8 cellular contexts compared by ENCODE assay signal in the genomic region with DNA sequence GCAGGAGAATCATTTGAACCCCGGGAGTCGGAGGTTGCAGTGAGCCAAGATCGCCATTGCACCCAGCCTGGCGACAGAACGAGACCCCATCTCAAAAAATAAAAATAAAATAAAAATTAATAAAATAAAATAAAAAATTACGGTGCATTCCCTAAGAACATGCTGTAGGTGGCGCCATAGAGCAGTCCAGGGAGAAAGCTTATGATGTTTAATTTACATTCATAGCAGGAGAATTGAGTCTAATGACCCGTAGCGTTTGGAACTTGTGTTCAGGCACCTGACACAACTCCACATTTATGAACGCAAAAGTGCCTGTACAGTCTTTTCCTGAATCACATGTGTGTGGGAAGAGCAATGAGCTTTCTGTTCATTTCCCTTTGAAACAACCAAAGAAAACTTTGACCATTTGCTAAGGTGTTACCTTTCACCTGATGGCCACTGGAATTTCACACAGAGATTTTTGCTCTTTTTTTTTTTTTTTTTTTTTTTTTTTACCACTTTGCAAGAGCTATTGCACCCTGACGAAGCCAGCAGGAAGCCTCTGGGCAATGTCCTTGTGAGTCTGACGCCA.
DNase-seq lines count a peak whose midpoint lies in the region; ATAC-seq and TF ChIP-seq lines count a peak whose summit lies in the region.

No MANE protein-coding gene starts in this region.

- 2% methylated on average over 12 of the region's 12 CpGs for WGBS in SK-N-SH (ENCODE audit: low lambda C conversion rate)
- 27 to 30% methylated on average over 12 of the region's 12 CpGs for WGBS in testis, 2 donors

- no peaks in the 10 kb centered on the region for H3K36me3 ChIP-seq in HAP-1 (replicated peaks)
- H3K36me3 ChIP-seq in SK-N-SH (replicated peaks in 1 of 2; ENCODE audit: control insufficient read depth in 1 of 2, insufficient read depth in 2 of 2, low read length in 1 of 2): no peaks in the 10 kb centered on the region
- no peaks in the 10 kb centered on the region for H3K36me3 ChIP-seq in testis (ENCODE audit: low read depth, missing control alignments)

- peak; percentile 35; the same call in 1 of the 2 replicates for TF ChIP-seq RAD21 in SK-N-SH (IDR thresholded peaks at IDR 0.05; ENCODE audit: low read length)

- no peaks in the 10 kb centered on the region for H4K20me1 ChIP-seq in SK-N-SH (ENCODE audit: insufficient read depth)

- no peaks in the 10 kb centered on the region for H3K79me2 ChIP-seq in SK-N-SH (ENCODE audit: insufficient read depth)

- no peak overlapping the region for H3K4me3 ChIP-seq in HAP-1
- H3K4me3 ChIP-seq in SK-N-SH (ENCODE audit: low read depth in 2 of 2, low read length in 1 of 2): no peak overlapping the region
- H3K4me3 ChIP-seq in foreskin fibroblast (ENCODE audit: low read depth in 1 of 2, low read length in 2 of 2): no peak overlapping the region
- H3K4me3 ChIP-seq in testis: no peak overlapping the region

- CTCF ChIA-PET in SK-N-SH (lab: Yijun Ruan, JAX): interaction anchor here (0.5 to 2.7 kb wide), 19 partner anchors 9 to 599 kb away, joined by 3 to 33 read pairs (median 3); no protein-coding TSS in a partner anchor

- H3K9me3 ChIP-seq in HAP-1 (no peaks in the 10 kb centered on the region), SK-N-SH (no peaks in the 10 kb centered on the region), testis (no peaks in the 10 kb centered on the region)

- DNase-seq in DMS 273 (lab: John Stamatoyannopoulos, UW; ENCODE audit: unreplicated experiment) (peak; percentile 18), DMS 273 treated with DMSO at 0.1 percent for 48 hours (lab: John Stamatoyannopoulos, UW) (no peak), HAP-1 (ENCODE audit: low spot score in 2 of 2) (peak; percentile 40 to 55), SK-N-SH (peak; percentile 54), foreskin fibroblast (peak in 1 of 2 donors; percentile 56), testis (peak; percentile 20)

- TF ChIP-seq CTCF in SK-N-SH (IDR thresholded peaks at IDR 0.05) (peak; percentile 61), foreskin fibroblast (IDR thresholded peaks at IDR 0.05; ENCODE audit: low read depth, low read length) (peak; percentile 79), testis (IDR thresholded peaks at IDR 0.05) (peak in 2 of 3 experiments; percentile 12 to 96)

- no peaks in the 10 kb centered on the region for H3F3A ChIP-seq in SK-N-SH (replicated peaks; ENCODE audit: insufficient read depth)

- H3K4me1 ChIP-seq in HAP-1: no peaks in the 10 kb centered on the region
- no peaks in the 10 kb centered on the region for H3K4me1 ChIP-seq in SK-N-SH (ENCODE audit: control insufficient read depth in 1 of 2, insufficient read depth in 2 of 2, low read depth in 1 of 2, low read length in 1 of 2)
- H3K4me1 ChIP-seq in testis: no peaks in the 10 kb centered on the region

- no peak overlapping the region for H3K9ac ChIP-seq in SK-N-SH

- no peaks in the 10 kb centered on the region for H3K9me2 ChIP-seq in SK-N-SH

- no peak for TF ChIP-seq POLR2A in testis (IDR thresholded peaks at IDR 0.05)

- no peak for ATAC-seq in HG02973 (IDR thresholded peaks at IDR 0.05; ENCODE audit: unreplicated experiment)
- ATAC-seq in GM18873 (IDR thresholded peaks at IDR 0.05; ENCODE audit: low FRiP score, unreplicated experiment): no peak

- H2AFZ ChIP-seq in SK-N-SH (ENCODE audit: low read depth): no peak overlapping the region

- H3K27me3 ChIP-seq in HAP-1 (ENCODE audit: low read depth) (0 out of 2 replicates have a peak, but pooled peaks cover 6% of the 10 kb centered on the region), SK-N-SH (ENCODE audit: insufficient read depth) (peaks cover 54% of the 10 kb centered on the region), testis (no peaks in the 10 kb centered on the region)

- TF ChIP-seq EP300 in SK-N-SH (IDR thresholded peaks at IDR 0.05; ENCODE audit: borderline replicate concordance in 1 of 2, low read depth in 1 of 2, low read length in 1 of 2): no peak

- in situ Hi-C loops in HAP-1 (cut with MboI; ENCODE audit: low sequenced_read_pairs): no loop called here

- POLR2A ChIA-PET in SK-N-SH (lab: Yijun Ruan, JAX): no interaction called here

- no peak overlapping the region for H3K27ac ChIP-seq in SK-N-SH (ENCODE audit: low read depth in 2 of 2, low read length in 1 of 2)
- H3K27ac ChIP-seq in testis: no peak overlapping the region

- intact Hi-C loops in testis (cut with DNase I; ENCODE audit: low total_unique reads): no loop called here

- H3K4me2 ChIP-seq in SK-N-SH: no peak overlapping the region

TF ChIP-seq in SK-N-SH, 30 proteins besides CTCF, POLR2A, EP300 and RAD21:
- no peak for TF ChIP-seq FOXJ3 (CRISPR knock-in tag; IDR thresholded peaks at IDR 0.05)
- no peak for TF ChIP-seq MEF2A (IDR thresholded peaks at IDR 0.05; ENCODE audit: borderline replicate concordance, low read depth)
- TF ChIP-seq FOSL2 (IDR thresholded peaks at IDR 0.05; ENCODE audit: borderline replicate concordance, low read depth): no peak
- no peak for TF ChIP-seq GABPA (IDR thresholded peaks at IDR 0.05; ENCODE audit: low read depth)
- TF ChIP-seq TCF12 (IDR thresholded peaks at IDR 0.05): no peak
- TF ChIP-seq POLR2AphosphoS5 (IDR thresholded peaks at IDR 0.05; ENCODE audit: low read depth, low read length): no peak
- no peak for TF ChIP-seq JUND (IDR thresholded peaks at IDR 0.05)
- TF ChIP-seq YY1 (IDR thresholded peaks at IDR 0.05; ENCODE audit: low read depth): no peak
- no peak for TF ChIP-seq NRF1 (IDR thresholded peaks at IDR 0.05; ENCODE audit: low read depth, low read length)
- TF ChIP-seq, protein P1, sequence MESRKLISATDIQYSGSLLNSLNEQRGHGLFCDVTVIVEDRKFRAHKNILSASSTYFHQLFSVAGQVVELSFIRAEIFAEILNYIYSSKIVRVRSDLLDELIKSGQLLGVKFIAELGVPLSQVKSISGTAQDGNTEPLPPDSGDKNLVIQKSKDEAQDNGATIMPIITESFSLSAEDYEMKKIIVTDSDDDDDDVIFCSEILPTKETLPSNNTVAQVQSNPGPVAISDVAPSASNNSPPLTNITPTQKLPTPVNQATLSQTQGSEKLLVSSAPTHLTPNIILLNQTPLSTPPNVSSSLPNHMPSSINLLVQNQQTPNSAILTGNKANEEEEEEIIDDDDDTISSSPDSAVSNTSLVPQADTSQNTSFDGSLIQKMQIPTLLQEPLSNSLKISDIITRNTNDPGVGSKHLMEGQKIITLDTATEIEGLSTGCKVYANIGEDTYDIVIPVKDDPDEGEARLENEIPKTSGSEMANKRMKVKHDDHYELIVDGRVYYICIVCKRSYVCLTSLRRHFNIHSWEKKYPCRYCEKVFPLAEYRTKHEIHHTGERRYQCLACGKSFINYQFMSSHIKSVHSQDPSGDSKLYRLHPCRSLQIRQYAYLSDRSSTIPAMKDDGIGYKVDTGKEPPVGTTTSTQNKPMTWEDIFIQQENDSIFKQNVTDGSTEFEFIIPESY (IDR thresholded peaks at IDR 0.05; ENCODE audit: borderline replicate concordance, low read depth): no peak
- TF ChIP-seq EZH2phosphoT487 (IDR thresholded peaks at IDR 0.05; ENCODE audit: borderline replicate concordance, low read depth): no peak
- TF ChIP-seq, protein P2, sequence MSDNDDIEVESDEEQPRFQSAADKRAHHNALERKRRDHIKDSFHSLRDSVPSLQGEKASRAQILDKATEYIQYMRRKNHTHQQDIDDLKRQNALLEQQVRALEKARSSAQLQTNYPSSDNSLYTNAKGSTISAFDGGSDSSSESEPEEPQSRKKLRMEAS (IDR thresholded peaks at IDR 0.05; ENCODE audit: low read depth): no peak
- TF ChIP-seq NFIC (IDR thresholded peaks at IDR 0.05; ENCODE audit: borderline replicate concordance): no peak
- TF ChIP-seq ELF1 (IDR thresholded peaks at IDR 0.05): no peak
- TF ChIP-seq FOXM1 (IDR thresholded peaks at IDR 0.05; ENCODE audit: low read depth): no peak
- TF ChIP-seq, protein P3, sequence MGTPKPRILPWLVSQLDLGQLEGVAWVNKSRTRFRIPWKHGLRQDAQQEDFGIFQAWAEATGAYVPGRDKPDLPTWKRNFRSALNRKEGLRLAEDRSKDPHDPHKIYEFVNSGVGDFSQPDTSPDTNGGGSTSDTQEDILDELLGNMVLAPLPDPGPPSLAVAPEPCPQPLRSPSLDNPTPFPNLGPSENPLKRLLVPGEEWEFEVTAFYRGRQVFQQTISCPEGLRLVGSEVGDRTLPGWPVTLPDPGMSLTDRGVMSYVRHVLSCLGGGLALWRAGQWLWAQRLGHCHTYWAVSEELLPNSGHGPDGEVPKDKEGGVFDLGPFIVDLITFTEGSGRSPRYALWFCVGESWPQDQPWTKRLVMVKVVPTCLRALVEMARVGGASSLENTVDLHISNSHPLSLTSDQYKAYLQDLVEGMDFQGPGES (IDR thresholded peaks at IDR 0.05; ENCODE audit: low read depth, low read length): no peak
- no peak for TF ChIP-seq RCOR1 (IDR thresholded peaks at IDR 0.05; ENCODE audit: low read length)
- TF ChIP-seq CHD2 (IDR thresholded peaks at IDR 0.05; ENCODE audit: low read length, partially characterized antibody): no peak
- TF ChIP-seq, protein P4, sequence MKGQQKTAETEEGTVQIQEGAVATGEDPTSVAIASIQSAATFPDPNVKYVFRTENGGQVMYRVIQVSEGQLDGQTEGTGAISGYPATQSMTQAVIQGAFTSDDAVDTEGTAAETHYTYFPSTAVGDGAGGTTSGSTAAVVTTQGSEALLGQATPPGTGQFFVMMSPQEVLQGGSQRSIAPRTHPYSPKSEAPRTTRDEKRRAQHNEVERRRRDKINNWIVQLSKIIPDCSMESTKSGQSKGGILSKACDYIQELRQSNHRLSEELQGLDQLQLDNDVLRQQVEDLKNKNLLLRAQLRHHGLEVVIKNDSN (IDR thresholded peaks at IDR 0.05; ENCODE audit: borderline replicate concordance, low read depth): no peak
- TF ChIP-seq, protein P5, sequence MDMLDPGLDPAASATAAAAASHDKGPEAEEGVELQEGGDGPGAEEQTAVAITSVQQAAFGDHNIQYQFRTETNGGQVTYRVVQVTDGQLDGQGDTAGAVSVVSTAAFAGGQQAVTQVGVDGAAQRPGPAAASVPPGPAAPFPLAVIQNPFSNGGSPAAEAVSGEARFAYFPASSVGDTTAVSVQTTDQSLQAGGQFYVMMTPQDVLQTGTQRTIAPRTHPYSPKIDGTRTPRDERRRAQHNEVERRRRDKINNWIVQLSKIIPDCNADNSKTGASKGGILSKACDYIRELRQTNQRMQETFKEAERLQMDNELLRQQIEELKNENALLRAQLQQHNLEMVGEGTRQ (IDR thresholded peaks at IDR 0.05; ENCODE audit: borderline replicate concordance, low read depth, low read length): no peak
